Comparison of ENCODE assay signal across 8 cellular contexts in the genomic region with DNA sequence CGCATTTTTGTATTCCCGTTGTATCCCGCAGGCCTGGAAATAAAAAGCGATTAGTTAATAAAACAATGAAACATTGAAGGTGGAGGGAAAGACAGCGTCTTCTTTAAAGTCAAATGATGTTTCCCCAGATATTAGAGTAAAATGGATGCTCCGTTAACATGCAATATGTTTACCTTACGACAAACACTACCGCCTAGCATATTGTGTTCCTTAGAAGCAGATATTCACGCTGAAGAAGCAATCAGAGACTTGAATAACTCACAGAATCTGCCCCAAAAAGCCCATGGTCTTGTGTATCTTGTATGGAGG. TPM values are rescaled to one million over a fixed set of nuclear protein-coding genes. Genes with fewer than 3 reads are reported as not detected.
DNase-seq lines count a peak whose midpoint lies in the region; ATAC-seq and TF ChIP-seq lines count a peak whose summit lies in the region.

No MANE protein-coding gene starts in this region.

- peak overlapping the region; percentile 49 for H3K4me2 ChIP-seq in neural cell (ENCODE audit: low read length)

- peak in 2 of 3 experiments; percentile 71 to 80 for DNase-seq in NCI-H1417 (lab: John Stamatoyannopoulos, UW)
- DNase-seq in EL: no peak
- no peak for DNase-seq in stimulated activated naive CD4-positive, alpha-beta T cell treated with Interleukin-2 at 50 U/mL for 16 hours (lab: John Stamatoyannopoulos, UW)

- H3K9ac ChIP-seq in duodenal mucosa (ENCODE audit: low read depth in 1 of 2, low read length in 2 of 2): peak overlapping the region; percentile 90 to 96
- peak overlapping the region; percentile 81 for H3K9ac ChIP-seq in neural cell (ENCODE audit: low read length)

- H3F3A ChIP-seq in neural cell (ENCODE audit: insufficient read depth, low read length, poor library complexity, severe bottlenecking): no peaks in the 10 kb centered on the region

- H2AFZ ChIP-seq in neural cell (ENCODE audit: low read depth, low read length): peak overlapping the region; percentile 54

- no peak for TF ChIP-seq RAD21 in neural cell (conservative IDR thresholded peaks at IDR 0.05)

- H3K4me1 ChIP-seq in duodenal mucosa (ENCODE audit: control insufficient read depth in 1 of 2, insufficient read depth in 2 of 2, low read length in 2 of 2): peaks cover 20 to 36% of the 10 kb centered on the region in 2 donors

- H3K27ac ChIP-seq in C4-2B (peak overlapping the region; percentile 84), duodenal mucosa (ENCODE audit: low read depth, low read length) (peak overlapping the region; percentile 11), neural cell (ENCODE audit: low read length) (peak overlapping the region; percentile 63)

- H3K4me3 ChIP-seq in duodenal mucosa (ENCODE audit: low read depth in 1 of 2, low read length in 2 of 2) (peak overlapping the region; percentile 84 to 99), neural cell (ENCODE audit: low read length) (peak overlapping the region; percentile 78)

- no peaks in the 10 kb centered on the region for H4K20me1 ChIP-seq in neural cell (ENCODE audit: insufficient read depth)

- H3K79me2 ChIP-seq in neural cell (replicated peaks; ENCODE audit: insufficient read depth, low read length): peaks cover 6% of the 10 kb centered on the region

- H3K27me3 ChIP-seq in duodenal mucosa (ENCODE audit: control insufficient read depth in 1 of 2, insufficient read depth in 2 of 2, low read length in 2 of 2): no peaks in the 10 kb centered on the region
- H3K27me3 ChIP-seq in neural cell (ENCODE audit: insufficient read depth, low read depth, low read length): no peaks in the 10 kb centered on the region

- no peaks in the 10 kb centered on the region for H3K9me2 ChIP-seq in neural cell (ENCODE audit: insufficient read depth, low read length)

- H3K9me3 ChIP-seq in duodenal mucosa (ENCODE audit: control insufficient read depth in 1 of 2, low read length in 2 of 2) (no peaks in the 10 kb centered on the region), neural cell (ENCODE audit: low read length) (no peaks in the 10 kb centered on the region)

- TF ChIP-seq CTCF in C4-2B (conservative IDR thresholded peaks at IDR 0.05): no peak
- TF ChIP-seq CTCF in neural cell (IDR thresholded peaks at IDR 0.05; ENCODE audit: poor library complexity, severe bottlenecking): no peak

- H3K36me3 ChIP-seq in duodenal mucosa (ENCODE audit: control insufficient read depth in 1 of 2, insufficient read depth in 2 of 2, low read length in 2 of 2): peaks cover 19 to 25% of the 10 kb centered on the region in 2 donors
- no peaks in the 10 kb centered on the region for H3K36me3 ChIP-seq in neural cell (ENCODE audit: insufficient read depth, low read length)

- ATAC-seq in HG03520 (IDR thresholded peaks at IDR 0.05; ENCODE audit: unreplicated experiment) (no peak), GM18505 (IDR thresholded peaks at IDR 0.05; ENCODE audit: unreplicated experiment) (no peak)

- TF ChIP-seq EP300 in neural cell (conservative IDR thresholded peaks at IDR 0.05; ENCODE audit: poor library complexity, severe bottlenecking): no peak

- TF ChIP-seq POLR2A in GM18505 (IDR thresholded peaks at IDR 0.05; ENCODE audit: borderline replicate concordance, extremely low read depth, insufficient read depth, insufficient read length): no peak

TF ChIP-seq in neural cell, 6 proteins besides CTCF, POLR2A, EP300 and RAD21:
- no peak for TF ChIP-seq EZH2 (IDR thresholded peaks at IDR 0.05; ENCODE audit: borderline replicate concordance, insufficient read depth, low read length, poor library complexity, severe bottlenecking)
- TF ChIP-seq SMC3 (conservative IDR thresholded peaks at IDR 0.05; ENCODE audit: poor library complexity): no peak
- TF ChIP-seq, protein P1, sequence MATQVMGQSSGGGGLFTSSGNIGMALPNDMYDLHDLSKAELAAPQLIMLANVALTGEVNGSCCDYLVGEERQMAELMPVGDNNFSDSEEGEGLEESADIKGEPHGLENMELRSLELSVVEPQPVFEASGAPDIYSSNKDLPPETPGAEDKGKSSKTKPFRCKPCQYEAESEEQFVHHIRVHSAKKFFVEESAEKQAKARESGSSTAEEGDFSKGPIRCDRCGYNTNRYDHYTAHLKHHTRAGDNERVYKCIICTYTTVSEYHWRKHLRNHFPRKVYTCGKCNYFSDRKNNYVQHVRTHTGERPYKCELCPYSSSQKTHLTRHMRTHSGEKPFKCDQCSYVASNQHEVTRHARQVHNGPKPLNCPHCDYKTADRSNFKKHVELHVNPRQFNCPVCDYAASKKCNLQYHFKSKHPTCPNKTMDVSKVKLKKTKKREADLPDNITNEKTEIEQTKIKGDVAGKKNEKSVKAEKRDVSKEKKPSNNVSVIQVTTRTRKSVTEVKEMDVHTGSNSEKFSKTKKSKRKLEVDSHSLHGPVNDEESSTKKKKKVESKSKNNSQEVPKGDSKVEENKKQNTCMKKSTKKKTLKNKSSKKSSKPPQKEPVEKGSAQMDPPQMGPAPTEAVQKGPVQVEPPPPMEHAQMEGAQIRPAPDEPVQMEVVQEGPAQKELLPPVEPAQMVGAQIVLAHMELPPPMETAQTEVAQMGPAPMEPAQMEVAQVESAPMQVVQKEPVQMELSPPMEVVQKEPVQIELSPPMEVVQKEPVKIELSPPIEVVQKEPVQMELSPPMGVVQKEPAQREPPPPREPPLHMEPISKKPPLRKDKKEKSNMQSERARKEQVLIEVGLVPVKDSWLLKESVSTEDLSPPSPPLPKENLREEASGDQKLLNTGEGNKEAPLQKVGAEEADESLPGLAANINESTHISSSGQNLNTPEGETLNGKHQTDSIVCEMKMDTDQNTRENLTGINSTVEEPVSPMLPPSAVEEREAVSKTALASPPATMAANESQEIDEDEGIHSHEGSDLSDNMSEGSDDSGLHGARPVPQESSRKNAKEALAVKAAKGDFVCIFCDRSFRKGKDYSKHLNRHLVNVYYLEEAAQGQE (IDR thresholded peaks at IDR 0.05; ENCODE audit: borderline replicate concordance): no peak
- no peak for TF ChIP-seq MXI1 (conservative IDR thresholded peaks at IDR 0.05; ENCODE audit: poor library complexity, severe bottlenecking)
- no peak for TF ChIP-seq POLR2AphosphoS5 (IDR thresholded peaks at IDR 0.05)
- no peak for TF ChIP-seq TAF1 (IDR thresholded peaks at IDR 0.05; ENCODE audit: low read depth)
TF ChIP-seq in neural cell: peak in this region for 0.

RNA-seq across cellular contexts. Expression of a gene that starts 0.6 kb away (rescaled TPM):
- polyA plus RNA-seq in neural cell: 39.8 and 43.7 TPM in 2 replicates
- polyA minus RNA-seq in neural cell: 24.3 and 24.8 TPM in 2 replicates

RNA-seq across cellular contexts. Expression of a gene that starts 11.7 kb away (rescaled TPM):
- polyA plus RNA-seq in neural cell: 93.9 and 107 TPM in 2 replicates
- 33.4 and 35.1 TPM in 2 replicates for polyA minus RNA-seq in neural cell

RNA-seq across cellular contexts. Expression of a gene that starts 18.6 kb away (rescaled TPM):
- 18.3 and 20.2 TPM in 2 replicates for polyA plus RNA-seq in neural cell
- polyA minus RNA-seq in neural cell: 19.2 and 19.7 TPM in 2 replicates

RNA-seq across cellular contexts. Expression of a gene that starts 21.0 kb away (rescaled TPM):
- polyA plus RNA-seq in neural cell: 0.04 TPM in 1 of 2 replicates, not detected in the other
- not detected in 2 replicates for polyA minus RNA-seq in neural cell

RNA-seq across cellular contexts. Expression of a gene that starts 24.1 kb away (rescaled TPM):
- polyA plus RNA-seq in neural cell: 87.4 and 104 TPM in 2 replicates
- polyA minus RNA-seq in neural cell: 46.4 and 47.7 TPM in 2 replicates

Comparison
In these comparisons a context has a peak if more than half of its experiments do, and no peak if none do; other contexts are left out.
1. H3K27ac ChIP-seq: peak in every context shown above with its lines; median percentile 84 in C4-2B; 63 in neural cell; 11 in duodenal mucosa.
2. DNase-seq: peak in NCI-H1417 (2 of 3); none in EL (single experiment) and stimulated activated naive CD4-positive, alpha-beta T cell treated with Interleukin-2 at 50 U/mL for 16 hours (single experiment).